Comparison of ENCODE assay signal across 1 cellular context in the genomic region with DNA sequence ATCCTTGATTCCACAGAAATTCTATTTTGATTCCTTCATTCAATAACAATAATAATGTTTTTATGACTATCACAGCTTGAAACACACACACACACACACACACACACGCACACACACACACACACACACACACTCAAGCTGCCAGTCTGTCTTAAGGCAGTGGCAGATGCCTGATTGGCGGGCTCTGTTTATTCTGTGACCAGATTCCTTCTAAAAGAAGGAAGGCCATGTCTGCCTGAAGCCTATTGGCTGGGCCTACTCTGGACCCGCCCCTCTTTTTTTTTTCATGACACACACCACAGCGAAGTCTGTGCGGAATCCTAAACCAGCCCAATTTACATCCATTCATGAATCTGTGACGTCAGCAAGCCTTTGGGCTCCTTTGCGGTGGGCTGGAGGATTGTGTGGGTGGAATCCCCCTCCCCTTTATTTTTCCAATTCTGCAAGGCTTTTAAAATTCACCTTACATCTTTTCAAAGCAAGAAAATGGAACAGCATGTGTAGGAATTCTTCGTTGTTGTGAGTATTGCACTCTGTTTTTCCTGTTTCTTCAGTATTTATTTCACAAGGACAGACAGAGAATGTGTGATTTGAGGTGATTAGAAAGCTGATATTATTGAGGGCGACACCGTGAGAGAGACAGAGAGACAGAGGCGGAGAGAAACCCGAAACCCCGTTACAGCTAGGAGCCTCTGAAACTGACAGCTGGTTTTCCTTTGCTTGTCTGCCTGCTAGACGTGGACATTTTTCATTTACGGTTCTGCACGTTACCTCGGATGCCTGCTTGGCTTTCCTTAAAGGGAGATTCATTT.
TF ChIP-seq lines count a peak whose summit lies in the region.

A gene with protein sequence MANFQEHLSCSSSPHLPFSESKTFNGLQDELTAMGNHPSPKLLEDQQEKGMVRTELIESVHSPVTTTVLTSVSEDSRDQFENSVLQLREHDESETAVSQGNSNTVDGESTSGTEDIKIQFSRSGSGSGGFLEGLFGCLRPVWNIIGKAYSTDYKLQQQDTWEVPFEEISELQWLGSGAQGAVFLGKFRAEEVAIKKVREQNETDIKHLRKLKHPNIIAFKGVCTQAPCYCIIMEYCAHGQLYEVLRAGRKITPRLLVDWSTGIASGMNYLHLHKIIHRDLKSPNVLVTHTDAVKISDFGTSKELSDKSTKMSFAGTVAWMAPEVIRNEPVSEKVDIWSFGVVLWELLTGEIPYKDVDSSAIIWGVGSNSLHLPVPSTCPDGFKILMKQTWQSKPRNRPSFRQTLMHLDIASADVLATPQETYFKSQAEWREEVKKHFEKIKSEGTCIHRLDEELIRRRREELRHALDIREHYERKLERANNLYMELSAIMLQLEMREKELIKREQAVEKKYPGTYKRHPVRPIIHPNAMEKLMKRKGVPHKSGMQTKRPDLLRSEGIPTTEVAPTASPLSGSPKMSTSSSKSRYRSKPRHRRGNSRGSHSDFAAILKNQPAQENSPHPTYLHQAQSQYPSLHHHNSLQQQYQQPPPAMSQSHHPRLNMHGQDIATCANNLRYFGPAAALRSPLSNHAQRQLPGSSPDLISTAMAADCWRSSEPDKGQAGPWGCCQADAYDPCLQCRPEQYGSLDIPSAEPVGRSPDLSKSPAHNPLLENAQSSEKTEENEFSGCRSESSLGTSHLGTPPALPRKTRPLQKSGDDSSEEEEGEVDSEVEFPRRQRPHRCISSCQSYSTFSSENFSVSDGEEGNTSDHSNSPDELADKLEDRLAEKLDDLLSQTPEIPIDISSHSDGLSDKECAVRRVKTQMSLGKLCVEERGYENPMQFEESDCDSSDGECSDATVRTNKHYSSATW (plus strand): TSS at position 287 of the 812 bp plus-strand sequence. CDS start 65,446 bp downstream, outside the sequence.

TF ChIP-seq in HEK293, 187 proteins besides CTCF, POLR2A, EP300 and RAD21 (continued from another document and continues in another):
- TF ChIP-seq, protein P1, sequence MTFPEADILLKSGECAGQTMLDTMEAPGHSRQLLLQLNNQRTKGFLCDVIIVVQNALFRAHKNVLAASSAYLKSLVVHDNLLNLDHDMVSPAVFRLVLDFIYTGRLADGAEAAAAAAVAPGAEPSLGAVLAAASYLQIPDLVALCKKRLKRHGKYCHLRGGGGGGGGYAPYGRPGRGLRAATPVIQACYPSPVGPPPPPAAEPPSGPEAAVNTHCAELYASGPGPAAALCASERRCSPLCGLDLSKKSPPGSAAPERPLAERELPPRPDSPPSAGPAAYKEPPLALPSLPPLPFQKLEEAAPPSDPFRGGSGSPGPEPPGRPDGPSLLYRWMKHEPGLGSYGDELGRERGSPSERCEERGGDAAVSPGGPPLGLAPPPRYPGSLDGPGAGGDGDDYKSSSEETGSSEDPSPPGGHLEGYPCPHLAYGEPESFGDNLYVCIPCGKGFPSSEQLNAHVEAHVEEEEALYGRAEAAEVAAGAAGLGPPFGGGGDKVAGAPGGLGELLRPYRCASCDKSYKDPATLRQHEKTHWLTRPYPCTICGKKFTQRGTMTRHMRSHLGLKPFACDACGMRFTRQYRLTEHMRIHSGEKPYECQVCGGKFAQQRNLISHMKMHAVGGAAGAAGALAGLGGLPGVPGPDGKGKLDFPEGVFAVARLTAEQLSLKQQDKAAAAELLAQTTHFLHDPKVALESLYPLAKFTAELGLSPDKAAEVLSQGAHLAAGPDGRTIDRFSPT (tag by site-specific recombination; IDR thresholded peaks at IDR 0.05), result peak; percentile 89
- TF ChIP-seq, protein P2, sequence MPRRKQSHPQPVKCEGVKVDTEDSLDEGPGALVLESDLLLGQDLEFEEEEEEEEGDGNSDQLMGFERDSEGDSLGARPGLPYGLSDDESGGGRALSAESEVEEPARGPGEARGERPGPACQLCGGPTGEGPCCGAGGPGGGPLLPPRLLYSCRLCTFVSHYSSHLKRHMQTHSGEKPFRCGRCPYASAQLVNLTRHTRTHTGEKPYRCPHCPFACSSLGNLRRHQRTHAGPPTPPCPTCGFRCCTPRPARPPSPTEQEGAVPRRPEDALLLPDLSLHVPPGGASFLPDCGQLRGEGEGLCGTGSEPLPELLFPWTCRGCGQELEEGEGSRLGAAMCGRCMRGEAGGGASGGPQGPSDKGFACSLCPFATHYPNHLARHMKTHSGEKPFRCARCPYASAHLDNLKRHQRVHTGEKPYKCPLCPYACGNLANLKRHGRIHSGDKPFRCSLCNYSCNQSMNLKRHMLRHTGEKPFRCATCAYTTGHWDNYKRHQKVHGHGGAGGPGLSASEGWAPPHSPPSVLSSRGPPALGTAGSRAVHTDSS (tag by site-specific recombination; IDR thresholded peaks at IDR 0.05), result no peak
- TF ChIP-seq ZNF24 (tag by site-specific recombination; IDR thresholded peaks at IDR 0.05) (no peak), ZNF558 (tag by site-specific recombination; IDR thresholded peaks at IDR 0.05) (0 out of 2 replicates have a peak, but pooled peaks have one; percentile 43), ZBTB48 (tag by site-specific recombination; IDR thresholded peaks at IDR 0.05) (no peak), MYNN (tag by site-specific recombination; IDR thresholded peaks at IDR 0.05; ENCODE audit: borderline replicate concordance) (no peak), ZNF350 (tag by site-specific recombination; IDR thresholded peaks at IDR 0.05) (no peak), ZBTB21 (tag by site-specific recombination; IDR thresholded peaks at IDR 0.05) (peak; percentile 84), HOXC10 (CRISPR knock-in tag; IDR thresholded peaks at IDR 0.05) (no peak), ZFP3 (tag by site-specific recombination; IDR thresholded peaks at IDR 0.05; ENCODE audit: low read depth) (no peak), EGR2 (tag by site-specific recombination; IDR thresholded peaks at IDR 0.05; ENCODE audit: low read depth) (0 out of 2 replicates have a peak, but pooled peaks have one; percentile 3), ZNF629 (tag by site-specific recombination; IDR thresholded peaks at IDR 0.05) (peak; percentile 87), SP3 (tag by site-specific recombination; IDR thresholded peaks at IDR 0.05) (peak; percentile 48; the same call in 1 of the 2 replicates), ZFHX2 (tag by site-specific recombination; conservative IDR thresholded peaks at IDR 0.05) (peak; percentile 67), ZNF600 (tag by site-specific recombination; IDR thresholded peaks at IDR 0.05) (0 out of 2 replicates have a peak, but pooled peaks have one; percentile 58), ZFP37 (tag by site-specific recombination; IDR thresholded peaks at IDR 0.05) (0 out of 2 replicates have a peak, but pooled peaks have one; percentile 13), KLF8 (tag by site-specific recombination; IDR thresholded peaks at IDR 0.05) (0 out of 2 replicates have a peak, but pooled peaks have one; percentile 37), TRIM28 (IDR thresholded peaks at IDR 0.05; ENCODE audit: borderline replicate concordance, low read length) (peak; percentile 57; the same call in 1 of the 2 replicates), ZFP69B (tag by site-specific recombination; IDR thresholded peaks at IDR 0.05) (peak; percentile 86), HOXD13 (CRISPR knock-in tag; IDR thresholded peaks at IDR 0.05; ENCODE audit: borderline replicate concordance) (no peak), ZNF621 (tag by site-specific recombination; IDR thresholded peaks at IDR 0.05) (peak; percentile 24; the same call in 1 of the 2 replicates), ZNF335 (tag by site-specific recombination; conservative IDR thresholded peaks at IDR 0.05) (peak; percentile 75), SP2 (tag by site-specific recombination; IDR thresholded peaks at IDR 0.05) (peak; percentile 86), ZBTB17 (tag by site-specific recombination; IDR thresholded peaks at IDR 0.05) (peak; percentile 64), KLF16 (tag by site-specific recombination; IDR thresholded peaks at IDR 0.05) (0 out of 2 replicates have a peak, but pooled peaks have one; percentile 20)
- TF ChIP-seq, protein P3, sequence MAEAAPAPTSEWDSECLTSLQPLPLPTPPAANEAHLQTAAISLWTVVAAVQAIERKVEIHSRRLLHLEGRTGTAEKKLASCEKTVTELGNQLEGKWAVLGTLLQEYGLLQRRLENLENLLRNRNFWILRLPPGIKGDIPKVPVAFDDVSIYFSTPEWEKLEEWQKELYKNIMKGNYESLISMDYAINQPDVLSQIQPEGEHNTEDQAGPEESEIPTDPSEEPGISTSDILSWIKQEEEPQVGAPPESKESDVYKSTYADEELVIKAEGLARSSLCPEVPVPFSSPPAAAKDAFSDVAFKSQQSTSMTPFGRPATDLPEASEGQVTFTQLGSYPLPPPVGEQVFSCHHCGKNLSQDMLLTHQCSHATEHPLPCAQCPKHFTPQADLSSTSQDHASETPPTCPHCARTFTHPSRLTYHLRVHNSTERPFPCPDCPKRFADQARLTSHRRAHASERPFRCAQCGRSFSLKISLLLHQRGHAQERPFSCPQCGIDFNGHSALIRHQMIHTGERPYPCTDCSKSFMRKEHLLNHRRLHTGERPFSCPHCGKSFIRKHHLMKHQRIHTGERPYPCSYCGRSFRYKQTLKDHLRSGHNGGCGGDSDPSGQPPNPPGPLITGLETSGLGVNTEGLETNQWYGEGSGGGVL (tag by site-specific recombination; IDR thresholded peaks at IDR 0.05), result peak; percentile 35; the same call in 1 of the 2 replicates
- TF ChIP-seq, protein P4, sequence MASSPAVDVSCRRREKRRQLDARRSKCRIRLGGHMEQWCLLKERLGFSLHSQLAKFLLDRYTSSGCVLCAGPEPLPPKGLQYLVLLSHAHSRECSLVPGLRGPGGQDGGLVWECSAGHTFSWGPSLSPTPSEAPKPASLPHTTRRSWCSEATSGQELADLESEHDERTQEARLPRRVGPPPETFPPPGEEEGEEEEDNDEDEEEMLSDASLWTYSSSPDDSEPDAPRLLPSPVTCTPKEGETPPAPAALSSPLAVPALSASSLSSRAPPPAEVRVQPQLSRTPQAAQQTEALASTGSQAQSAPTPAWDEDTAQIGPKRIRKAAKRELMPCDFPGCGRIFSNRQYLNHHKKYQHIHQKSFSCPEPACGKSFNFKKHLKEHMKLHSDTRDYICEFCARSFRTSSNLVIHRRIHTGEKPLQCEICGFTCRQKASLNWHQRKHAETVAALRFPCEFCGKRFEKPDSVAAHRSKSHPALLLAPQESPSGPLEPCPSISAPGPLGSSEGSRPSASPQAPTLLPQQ (tag by site-specific recombination; IDR thresholded peaks at IDR 0.05), result peak; percentile 72
- TF ChIP-seq, protein P5, sequence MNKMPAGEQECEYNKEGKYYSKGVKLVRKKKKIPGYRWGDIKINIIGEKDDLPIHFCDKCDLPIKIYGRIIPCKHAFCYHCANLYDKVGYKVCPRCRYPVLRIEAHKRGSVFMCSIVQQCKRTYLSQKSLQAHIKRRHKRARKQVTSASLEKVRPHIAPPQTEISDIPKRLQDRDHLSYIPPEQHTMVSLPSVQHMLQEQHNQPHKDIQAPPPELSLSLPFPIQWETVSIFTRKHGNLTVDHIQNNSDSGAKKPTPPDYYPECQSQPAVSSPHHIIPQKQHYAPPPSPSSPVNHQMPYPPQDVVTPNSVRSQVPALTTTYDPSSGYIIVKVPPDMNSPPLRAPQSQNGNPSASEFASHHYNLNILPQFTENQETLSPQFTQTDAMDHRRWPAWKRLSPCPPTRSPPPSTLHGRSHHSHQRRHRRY (tag by site-specific recombination; IDR thresholded peaks at IDR 0.05), result no peak
- TF ChIP-seq, protein P6, sequence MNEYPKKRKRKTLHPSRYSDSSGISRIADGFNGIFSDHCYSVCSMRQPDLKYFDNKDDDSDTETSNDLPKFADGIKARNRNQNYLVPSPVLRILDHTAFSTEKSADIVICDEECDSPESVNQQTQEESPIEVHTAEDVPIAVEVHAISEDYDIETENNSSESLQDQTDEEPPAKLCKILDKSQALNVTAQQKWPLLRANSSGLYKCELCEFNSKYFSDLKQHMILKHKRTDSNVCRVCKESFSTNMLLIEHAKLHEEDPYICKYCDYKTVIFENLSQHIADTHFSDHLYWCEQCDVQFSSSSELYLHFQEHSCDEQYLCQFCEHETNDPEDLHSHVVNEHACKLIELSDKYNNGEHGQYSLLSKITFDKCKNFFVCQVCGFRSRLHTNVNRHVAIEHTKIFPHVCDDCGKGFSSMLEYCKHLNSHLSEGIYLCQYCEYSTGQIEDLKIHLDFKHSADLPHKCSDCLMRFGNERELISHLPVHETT (tag by site-specific recombination; IDR thresholded peaks at IDR 0.05), result 0 out of 2 replicates have a peak, but pooled peaks have one; percentile 39
- TF ChIP-seq, protein P7, sequence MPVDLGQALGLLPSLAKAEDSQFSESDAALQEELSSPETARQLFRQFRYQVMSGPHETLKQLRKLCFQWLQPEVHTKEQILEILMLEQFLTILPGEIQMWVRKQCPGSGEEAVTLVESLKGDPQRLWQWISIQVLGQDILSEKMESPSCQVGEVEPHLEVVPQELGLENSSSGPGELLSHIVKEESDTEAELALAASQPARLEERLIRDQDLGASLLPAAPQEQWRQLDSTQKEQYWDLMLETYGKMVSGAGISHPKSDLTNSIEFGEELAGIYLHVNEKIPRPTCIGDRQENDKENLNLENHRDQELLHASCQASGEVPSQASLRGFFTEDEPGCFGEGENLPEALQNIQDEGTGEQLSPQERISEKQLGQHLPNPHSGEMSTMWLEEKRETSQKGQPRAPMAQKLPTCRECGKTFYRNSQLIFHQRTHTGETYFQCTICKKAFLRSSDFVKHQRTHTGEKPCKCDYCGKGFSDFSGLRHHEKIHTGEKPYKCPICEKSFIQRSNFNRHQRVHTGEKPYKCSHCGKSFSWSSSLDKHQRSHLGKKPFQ (tag by site-specific recombination; IDR thresholded peaks at IDR 0.05), result 0 out of 2 replicates have a peak, but pooled peaks have one; percentile 39
- TF ChIP-seq, protein P8, sequence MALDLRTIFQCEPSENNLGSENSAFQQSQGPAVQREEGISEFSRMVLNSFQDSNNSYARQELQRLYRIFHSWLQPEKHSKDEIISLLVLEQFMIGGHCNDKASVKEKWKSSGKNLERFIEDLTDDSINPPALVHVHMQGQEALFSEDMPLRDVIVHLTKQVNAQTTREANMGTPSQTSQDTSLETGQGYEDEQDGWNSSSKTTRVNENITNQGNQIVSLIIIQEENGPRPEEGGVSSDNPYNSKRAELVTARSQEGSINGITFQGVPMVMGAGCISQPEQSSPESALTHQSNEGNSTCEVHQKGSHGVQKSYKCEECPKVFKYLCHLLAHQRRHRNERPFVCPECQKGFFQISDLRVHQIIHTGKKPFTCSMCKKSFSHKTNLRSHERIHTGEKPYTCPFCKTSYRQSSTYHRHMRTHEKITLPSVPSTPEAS (tag by site-specific recombination; IDR thresholded peaks at IDR 0.05), result peak; percentile 91
- TF ChIP-seq, protein P9, sequence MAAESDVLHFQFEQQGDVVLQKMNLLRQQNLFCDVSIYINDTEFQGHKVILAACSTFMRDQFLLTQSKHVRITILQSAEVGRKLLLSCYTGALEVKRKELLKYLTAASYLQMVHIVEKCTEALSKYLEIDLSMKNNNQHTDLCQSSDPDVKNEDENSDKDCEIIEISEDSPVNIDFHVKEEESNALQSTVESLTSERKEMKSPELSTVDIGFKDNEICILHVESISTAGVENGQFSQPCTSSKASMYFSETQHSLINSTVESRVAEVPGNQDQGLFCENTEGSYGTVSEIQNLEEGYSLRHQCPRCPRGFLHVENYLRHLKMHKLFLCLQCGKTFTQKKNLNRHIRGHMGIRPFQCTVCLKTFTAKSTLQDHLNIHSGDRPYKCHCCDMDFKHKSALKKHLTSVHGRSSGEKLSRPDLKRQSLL (tag by site-specific recombination; IDR thresholded peaks at IDR 0.05), result no peak
- TF ChIP-seq, protein P10, sequence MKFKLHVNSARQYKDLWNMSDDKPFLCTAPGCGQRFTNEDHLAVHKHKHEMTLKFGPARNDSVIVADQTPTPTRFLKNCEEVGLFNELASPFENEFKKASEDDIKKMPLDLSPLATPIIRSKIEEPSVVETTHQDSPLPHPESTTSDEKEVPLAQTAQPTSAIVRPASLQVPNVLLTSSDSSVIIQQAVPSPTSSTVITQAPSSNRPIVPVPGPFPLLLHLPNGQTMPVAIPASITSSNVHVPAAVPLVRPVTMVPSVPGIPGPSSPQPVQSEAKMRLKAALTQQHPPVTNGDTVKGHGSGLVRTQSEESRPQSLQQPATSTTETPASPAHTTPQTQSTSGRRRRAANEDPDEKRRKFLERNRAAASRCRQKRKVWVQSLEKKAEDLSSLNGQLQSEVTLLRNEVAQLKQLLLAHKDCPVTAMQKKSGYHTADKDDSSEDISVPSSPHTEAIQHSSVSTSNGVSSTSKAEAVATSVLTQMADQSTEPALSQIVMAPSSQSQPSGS (tag by site-specific recombination; IDR thresholded peaks at IDR 0.05; ENCODE audit: low read depth), result peak; percentile 90
